ENCODE assay signal across 1 cellular context in genomic region chr19:33812388-33813330, GRCh38.
TF ChIP-seq lines count a peak whose summit lies in the region.

No MANE protein-coding gene starts in this region.

TF ChIP-seq in WTC11, 78 proteins besides CTCF, POLR2A, EP300 and RAD21:
- TF ChIP-seq NFYB (CRISPR knock-in tag; conservative IDR thresholded peaks at IDR 0.05; ENCODE audit: low read depth) (no peak), GTF2I (CRISPR knock-in tag; conservative IDR thresholded peaks at IDR 0.05) (no peak), ZNF232 (CRISPR knock-in tag; IDR thresholded peaks at IDR 0.05) (no peak), CREB1 (CRISPR knock-in tag; IDR thresholded peaks at IDR 0.05) (no peak), ZSCAN18 (CRISPR knock-in tag; IDR thresholded peaks at IDR 0.05) (no peak), PRDM15 (CRISPR knock-in tag; IDR thresholded peaks at IDR 0.05) (no peak), KAT7 (CRISPR knock-in tag; IDR thresholded peaks at IDR 0.05; ENCODE audit: borderline replicate concordance) (no peak), HMGXB4 (CRISPR knock-in tag; IDR thresholded peaks at IDR 0.05) (no peak), MLX (CRISPR knock-in tag; IDR thresholded peaks at IDR 0.05) (no peak), ZNF512 (CRISPR knock-in tag; IDR thresholded peaks at IDR 0.05; ENCODE audit: borderline replicate concordance) (no peak), EMX1 (CRISPR knock-in tag; IDR thresholded peaks at IDR 0.05) (no peak)
TF ChIP-seq in WTC11: peak in this region for 0.
